In genomic region chr9:35906923-35907699, GRCh38 we compare ENCODE assay signal across 8 cellular contexts. TPM values are rescaled to one million over a fixed set of nuclear protein-coding genes. Genes with fewer than 3 reads are reported as not detected.
A peak's percentile ranks its signal among the peaks of the same experiment; 100 is the strongest.
DNase-seq lines count a peak whose midpoint lies in the region; ATAC-seq, FAIRE-seq and TF ChIP-seq lines count a peak whose summit lies in the region.

No MANE protein-coding gene starts in this region.

- TF ChIP-seq CTCF in HCT116 (IDR thresholded peaks at IDR 0.05 in 2 of 3, conservative IDR thresholded peaks at IDR 0.05 in 1 of 3; ENCODE audit: borderline replicate concordance in 1 of 3, insufficient read depth in 1 of 3, low read depth in 2 of 3, low read length in 2 of 3) (no peak), astrocyte (IDR thresholded peaks at IDR 0.05; ENCODE audit: insufficient read depth, low read depth, low read length) (no peak), OCI-LY7 (conservative IDR thresholded peaks at IDR 0.05; ENCODE audit: low read length) (no peak)

- peak overlapping the region; percentile 78 for H3K4me2 ChIP-seq in HCT116 (ENCODE audit: low read length)
- peak overlapping the region; percentile 80 for H3K4me2 ChIP-seq in astrocyte (ENCODE audit: low read length)
- H3K4me2 ChIP-seq in OCI-LY7 (ENCODE audit: low read length): no peak overlapping the region

- H3K4me3 ChIP-seq in HCT116 (replicated peaks in 1 of 2; ENCODE audit: low read depth in 1 of 2, low read length in 2 of 2) (peak overlapping the region in 1 of 2 experiments; percentile 47; a peak in 2 of 4 replicates), astrocyte (ENCODE audit: insufficient read depth, low read depth, low read length) (peak overlapping the region; percentile 18), stomach smooth muscle (ENCODE audit: low read length in 2 of 2) (peak overlapping the region; percentile 17 to 55), OCI-LY7 (ENCODE audit: low read depth, low read length, poor library complexity, severe bottlenecking) (no peak overlapping the region)

- POLR2A ChIA-PET in HCT116 (lab: Charles Lee) (no interaction called here), OCI-LY7 (lab: Charles Lee) (no interaction called here)

- H3K36me3 ChIP-seq in HCT116 (ENCODE audit: control insufficient read depth in 1 of 2, insufficient read depth in 2 of 2, low read length in 2 of 2) (no peaks in the 10 kb centered on the region), astrocyte (ENCODE audit: insufficient read depth, low read length) (no peaks in the 10 kb centered on the region), stomach smooth muscle (ENCODE audit: control insufficient read depth in 2 of 2, insufficient read depth in 2 of 2, low read length in 2 of 2) (no peaks in the 10 kb centered on the region), OCI-LY7 (ENCODE audit: insufficient read depth, low read length) (no peaks in the 10 kb centered on the region)

- H4K20me1 ChIP-seq in HCT116 (ENCODE audit: insufficient read depth): no peaks in the 10 kb centered on the region
- H4K20me1 ChIP-seq in astrocyte (ENCODE audit: insufficient read depth, low read length): no peaks in the 10 kb centered on the region
- H4K20me1 ChIP-seq in OCI-LY7 (ENCODE audit: insufficient read depth, low read length): no peaks in the 10 kb centered on the region

- TF ChIP-seq POLR2A in HCT116 (IDR thresholded peaks at IDR 0.05; ENCODE audit: borderline replicate concordance, extremely low read depth, insufficient read depth, insufficient read length): no peak

- H3K27ac Mint-ChIP-seq in astrocyte (ENCODE audit: unreplicated experiment): peak overlapping the region; percentile 96

- no peaks in the 10 kb centered on the region for H3K27me3 Mint-ChIP-seq in astrocyte (ENCODE audit: low read depth, unreplicated experiment)

- RAD21 ChIA-PET in HCT116 (lab: Charles Lee; ENCODE audit: low non-redundant PET in 1 of 2, low total read pairs in 2 of 2, uncharacterized antibody in 2 of 2, unreplicated experiment in 2 of 2): no interaction called here

- no peaks in the 10 kb centered on the region for H3K9me3 Mint-ChIP-seq in astrocyte (ENCODE audit: unreplicated experiment)

- H3K27me3 ChIP-seq in HCT116 (ENCODE audit: insufficient read depth, low read length): no peaks in the 10 kb centered on the region
- no peaks in the 10 kb centered on the region for H3K27me3 ChIP-seq in astrocyte (ENCODE audit: insufficient read depth, low read length)
- peaks cover 0 to 3% of the 10 kb centered on the region in 2 donors for H3K27me3 ChIP-seq in stomach smooth muscle (ENCODE audit: control insufficient read depth in 1 of 2, insufficient read depth in 2 of 2, low read length in 2 of 2)

- H3K9me2 ChIP-seq in HCT116 (ENCODE audit: insufficient read depth): no peaks in the 10 kb centered on the region
- no peaks in the 10 kb centered on the region for H3K9me2 ChIP-seq in OCI-LY7 (ENCODE audit: insufficient read depth, low read length)

- DNase-seq in HCT116 (ENCODE audit: low read depth, low spot score) (no peak), astrocyte (ENCODE audit: low read depth) (peak; percentile 82), islet precursor cell (peak; percentile 68), NCI-H526 (lab: John Stamatoyannopoulos, UW) (no peak), OCI-M2 (lab: John Stamatoyannopoulos, UW; ENCODE audit: unreplicated experiment) (no peak), T-helper 2 cell (no peak), OCI-LY7 (ENCODE audit: low spot score) (no peak)

- H3K4me1 Mint-ChIP-seq in astrocyte (ENCODE audit: low read depth, unreplicated experiment): peaks cover 53% of the 10 kb centered on the region

- H3K4me1 ChIP-seq in HCT116 (ENCODE audit: control insufficient read depth in 1 of 2, insufficient read depth in 2 of 2, low read length in 2 of 2) (peaks cover 50 to 74% of the 10 kb centered on the region in 2 experiments), astrocyte (ENCODE audit: insufficient read depth, low read length) (peaks cover 46% of the 10 kb centered on the region), stomach smooth muscle (ENCODE audit: control insufficient read depth, insufficient read depth, low read length) (peaks cover 59% of the 10 kb centered on the region), OCI-LY7 (ENCODE audit: insufficient read depth, low read length, poor library complexity, severe bottlenecking) (peaks cover 8% of the 10 kb centered on the region)

- TF ChIP-seq RAD21 in HCT116 (IDR thresholded peaks at IDR 0.05; ENCODE audit: low read depth): no peak

- CTCF ChIA-PET in HCT116 (lab: Charles Lee) (no interaction called here), OCI-LY7 (lab: Charles Lee; ENCODE audit: unreplicated experiment) (no interaction called here)

- H3K9me3 ChIP-seq in HCT116 (ENCODE audit: control insufficient read depth in 1 of 2, insufficient read depth in 1 of 2, low read depth in 1 of 2, low read length in 2 of 2) (no peaks in the 10 kb centered on the region), astrocyte (ENCODE audit: insufficient read depth, low read depth, low read length) (no peaks in the 10 kb centered on the region), stomach smooth muscle (ENCODE audit: control insufficient read depth in 2 of 2, low read length in 2 of 2) (no peaks in the 10 kb centered on the region), OCI-LY7 (ENCODE audit: low read length) (no peaks in the 10 kb centered on the region)

- peak overlapping the region; percentile 49 for H3K9ac ChIP-seq in HCT116 (ENCODE audit: low read length)
- peak overlapping the region; percentile 79 for H3K9ac ChIP-seq in astrocyte (ENCODE audit: low read length)
- peak overlapping the region; percentile 45 to 58 for H3K9ac ChIP-seq in stomach smooth muscle (ENCODE audit: low read length in 2 of 2)

- no peak overlapping the region for H2AFZ ChIP-seq in HCT116 (ENCODE audit: low read depth, low read length, poor library complexity, severe bottlenecking)
- H2AFZ ChIP-seq in astrocyte (ENCODE audit: low read depth, low read length): peak overlapping the region; percentile 40
- no peak overlapping the region for H2AFZ ChIP-seq in OCI-LY7 (ENCODE audit: low read length)

- H3K4me3 Mint-ChIP-seq in astrocyte (ENCODE audit: unreplicated experiment): peak overlapping the region; percentile 34

- no peaks in the 10 kb centered on the region for H3K36me3 Mint-ChIP-seq in astrocyte (ENCODE audit: low read depth, unreplicated experiment)

- H3K79me2 ChIP-seq in HCT116 (ENCODE audit: insufficient read depth, low read length) (no peaks in the 10 kb centered on the region), astrocyte (ENCODE audit: insufficient read depth, low read length) (no peaks in the 10 kb centered on the region), OCI-LY7 (ENCODE audit: insufficient read depth, low read depth, low read length) (no peaks in the 10 kb centered on the region)

- peak overlapping the region; percentile 76 for H3K27ac ChIP-seq in HCT116 (ENCODE audit: low read depth, low read length)
- H3K27ac ChIP-seq in astrocyte (ENCODE audit: low read depth, low read length): peak overlapping the region; percentile 91
- H3K27ac ChIP-seq in stomach smooth muscle (ENCODE audit: low read length): peak overlapping the region; percentile 81
- H3K27ac ChIP-seq in OCI-LY7 (ENCODE audit: low read depth, low read length, poor library complexity, severe bottlenecking): no peak overlapping the region

- BruUV-seq in HCT116 (replicated peaks; lab: Mats Ljungman, UMichigan) (no TSS peak), OCI-LY7 (replicated peaks; lab: Mats Ljungman, UMichigan) (no TSS peak)

- no peak; the same call in 1 of the 2 replicates for ATAC-seq in HCT116

- intact Hi-C loops in HCT116 (cut with micrococcal nuclease) (no loop called here), OCI-LY7 (cut with micrococcal nuclease; ENCODE audit: unreplicated experiment) (no loop called here)

- FAIRE-seq in astrocyte (lab: Jason Lieb, UNC): no peak

TF ChIP-seq in HCT116, 20 proteins besides CTCF, POLR2A, EP300 and RAD21 (continues in another document):
- no peak for TF ChIP-seq ZBTB33 (IDR thresholded peaks at IDR 0.05; ENCODE audit: extremely low read depth, insufficient replicate concordance, low read length)
- no peak for TF ChIP-seq EZH2phosphoT487 (IDR thresholded peaks at IDR 0.05; ENCODE audit: borderline replicate concordance)
- TF ChIP-seq CEBPB (IDR thresholded peaks at IDR 0.05; ENCODE audit: low read depth): no peak
- no peak for TF ChIP-seq JUND (IDR thresholded peaks at IDR 0.05)
- no peak for TF ChIP-seq ZNF274 (IDR thresholded peaks at IDR 0.05; ENCODE audit: low read depth, low read length)

RNA-seq across cellular contexts. Expression of gene HRCT1, which starts 1.1 kb away (rescaled TPM):
- total RNA-seq in HCT116 (2021; ENCODE audit: unreplicated experiment): 0.32 TPM
- polyA plus RNA-seq in HCT116 (2012): 0.81 and 1.1 TPM in 2 replicates
- total RNA-seq in astrocyte: 0.39 and 0.62 TPM in 2 replicates
- not detected in 2 replicates for total RNA-seq in OCI-LY7 (2014; rRNA removed; shearing (Covaris generic))
- not detected in 2 replicates for total RNA-seq in OCI-LY7 (2022)

RNA-seq across cellular contexts. Expression of gene SPAAR, which starts 2.2 kb away (rescaled TPM):
- not detected for total RNA-seq in HCT116 (2021; ENCODE audit: unreplicated experiment)
- 0.05 TPM in 1 of 2 replicates, not detected in the other for polyA plus RNA-seq in HCT116 (2012)
- total RNA-seq in astrocyte: 0.17 and 0.18 TPM in 2 replicates
- total RNA-seq in OCI-LY7 (2014; rRNA removed; shearing (Covaris generic)): not detected in 2 replicates
- not detected in 2 replicates for total RNA-seq in OCI-LY7 (2022)

RNA-seq across cellular contexts. Expression of gene OR13J1, which starts 36.9 kb away (rescaled TPM):
- not detected for total RNA-seq in HCT116 (2021; ENCODE audit: unreplicated experiment)
- 0.06 TPM in 1 of 2 replicates, not detected in the other for polyA plus RNA-seq in HCT116 (2012)
- total RNA-seq in astrocyte: not detected in 2 replicates
- total RNA-seq in OCI-LY7 (2014; rRNA removed; shearing (Covaris generic)): not detected in 2 replicates
- not detected in 2 replicates for total RNA-seq in OCI-LY7 (2022)

RNA-seq across cellular contexts. Expression of gene OR2S2, which starts 50.8 kb away (rescaled TPM):
- total RNA-seq in HCT116 (2021; ENCODE audit: unreplicated experiment) (not detected), astrocyte (not detected in 2 replicates), OCI-LY7 (2022) (not detected in 2 replicates)
- polyA plus RNA-seq in HCT116 (2012): not detected in 2 replicates
- total RNA-seq in OCI-LY7 (2014; rRNA removed; shearing (Covaris generic)): not detected in 2 replicates

Comparison
In these comparisons a context has a peak if more than half of its experiments do, and no peak if none do; other contexts are left out.
1. DNase-seq: peak in astrocyte (single experiment) and islet precursor cell (single experiment); none in HCT116 (single experiment), NCI-H526 (0 of 2), OCI-M2 (single experiment), T-helper 2 cell (0 of 5) and OCI-LY7 (single experiment).
2. Peak in every context shown above with its lines, with median percentiles within 50 percentile points of each other: H3K9ac ChIP-seq.